Comparison of ENCODE assay signal across 32 cellular contexts in the genomic region with DNA sequence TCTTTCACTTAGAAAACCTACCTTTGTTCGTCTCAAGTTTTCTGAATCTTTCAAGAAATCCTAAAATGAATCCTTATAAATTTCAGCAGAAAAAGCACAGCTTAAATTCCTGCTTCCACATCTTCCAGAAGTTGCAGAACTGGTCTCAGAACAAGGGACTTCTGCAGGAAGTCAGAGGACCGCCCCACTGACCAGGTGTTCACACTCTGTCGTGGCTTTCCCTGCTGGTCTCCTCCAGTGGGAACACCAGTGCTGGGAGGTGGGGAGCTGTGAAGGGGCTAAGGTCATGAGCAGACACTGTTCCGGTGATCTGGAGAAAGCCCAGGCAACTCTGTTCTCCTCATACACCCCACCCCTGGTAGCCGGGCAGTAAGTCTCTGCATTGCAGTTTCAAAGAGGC. TPM values are rescaled to one million over a fixed set of nuclear protein-coding genes. Genes with fewer than 3 reads are reported as not detected.
A peak's percentile ranks its signal among the peaks of the same experiment; 100 is the strongest.
DNase-seq lines count a peak whose midpoint lies in the region; ATAC-seq and TF ChIP-seq lines count a peak whose summit lies in the region.
"Had no signal": no experiment of that assay in that cellular context is flagged by ENCODE, and none has a peak within 500 bp of the region (broad histone marks: within the 10 kb centered on the region; RNA-seq: fewer than 3 reads in every experiment).

No MANE protein-coding gene starts in this region.

- CTCF ChIA-PET in PC-9 (lab: Charles Lee): interaction anchor here (0.7 kb wide), 1 partner anchor 9 kb away, joined by 3 read pairs; no protein-coding TSS in a partner anchor

- H3K36me3 ChIP-seq in PC-9 (ENCODE audit: low read depth) (peaks cover 51% of the 10 kb centered on the region), mucosa of rectum (ENCODE audit: control insufficient read depth in 2 of 2, insufficient read depth in 2 of 2, low read length in 2 of 2) (peaks cover 12 to 13% of the 10 kb centered on the region in 2 donors), gastroesophageal sphincter (no peaks in the 10 kb centered on the region)
- H3K36me3 ChIP-seq: cardiac muscle cell, esophagus muscularis mucosa, heart left ventricle, SJCRH30, suprapubic skin had no signal

- peak overlapping the region; percentile 89; the same call in 1 of the 2 replicates for H3K27ac ChIP-seq in PC-9
- H3K27ac ChIP-seq in mucosa of rectum (ENCODE audit: low read depth in 2 of 2, low read length in 2 of 2): peak overlapping the region; percentile 35 to 58
- H3K27ac ChIP-seq in gastroesophageal sphincter: no peak overlapping the region
- H3K27ac ChIP-seq: cardiac muscle cell, esophagus muscularis mucosa, foreskin keratinocyte, heart left ventricle, SJCRH30, suprapubic skin had no signal

- H3K27me3 ChIP-seq in PC-9 (ENCODE audit: insufficient read depth, low read depth) (no peaks in the 10 kb centered on the region), mucosa of rectum (ENCODE audit: control insufficient read depth in 2 of 2, insufficient read depth in 2 of 2, low read length in 2 of 2) (peaks cover 0 to 4% of the 10 kb centered on the region in 2 donors), gastroesophageal sphincter (peaks cover 44% of the 10 kb centered on the region)
- H3K27me3 ChIP-seq: foreskin keratinocyte, SJCRH30 had no signal

- POLR2A ChIA-PET in PC-9 (lab: Charles Lee; ENCODE audit: unreplicated experiment): interaction anchor here (0.5 kb wide), 1 partner anchor 134 kb away, joined by 4 read pairs; no protein-coding TSS in a partner anchor

- H3K4me1 ChIP-seq in PC-9 (replicated peaks; ENCODE audit: insufficient read depth) (peaks cover 73% of the 10 kb centered on the region), mucosa of rectum (ENCODE audit: control insufficient read depth in 2 of 2, insufficient read depth in 2 of 2, low read length in 2 of 2) (peaks cover 16 to 46% of the 10 kb centered on the region in 2 donors), gastroesophageal sphincter (peaks cover 0 to 30% (median 9%) of the 10 kb centered on the region in 3 donors)
- H3K4me1 ChIP-seq: SJCRH30 had no signal

- DNase-seq in COLO668 (lab: John Stamatoyannopoulos, UW; ENCODE audit: unreplicated experiment) (peak; percentile 50), PC-9 (peak; percentile 20 to 66)
- DNase-seq: activated CD4-positive, alpha-beta T cell treated with anti-CD3 and anti-CD28 coated beads for 36 hours; activated CD8-positive, alpha-beta memory T cell treated with anti-CD3 and anti-CD28 coated beads for 24 hours; activated effector memory CD4-positive, alpha-beta T cell treated with anti-CD3 and anti-CD28 coated beads, Interleukin-2, amount 50 U/mL, for 16 hours; activated naive CD8-positive, alpha-beta T cell treated with anti-CD3 and anti-CD28 coated beads, Interleukin-2, amount 10 ng/mL, durations not matched to agents 7 days and 5 days; activated T-cell treated with anti-CD3 and anti-CD28 coated beads for 4 hours; aorta; CD4-positive, alpha-beta memory T cell; effector memory CD4-positive, alpha-beta T cell; EL; foreskin keratinocyte; H7; heart left ventricle; Karpas-422; NCI-H1436 treated with DMSO at 0.1 percent for 48 hours; NCI-H226; NCI-H774; SJCRH30; T-helper 9 cell had no signal

- no peak for TF ChIP-seq POLR2A in gastroesophageal sphincter (IDR thresholded peaks at IDR 0.05)

- no peak for TF ChIP-seq CTCF in PC-9 (conservative IDR thresholded peaks at IDR 0.05)
- TF ChIP-seq CTCF in gastroesophageal sphincter (IDR thresholded peaks at IDR 0.05): no peak

- intact Hi-C loops in PC-9 (cut with micrococcal nuclease; ENCODE audit: unreplicated experiment): no loop called here

- 0 out of 2 replicates have a peak, but pooled peaks cover 4% of the 10 kb centered on the region for H4K20me1 ChIP-seq in PC-9 (ENCODE audit: insufficient read depth)

- H2AFZ ChIP-seq in PC-9: no peak overlapping the region

- H3K9me3 ChIP-seq in PC-9 (ENCODE audit: insufficient read depth, low read depth) (peaks cover 4% of the 10 kb centered on the region; the same call in 1 of the 2 replicates), mucosa of rectum (ENCODE audit: control insufficient read depth in 2 of 2, low read length in 2 of 2) (no peaks in the 10 kb centered on the region), gastroesophageal sphincter (no peaks in the 10 kb centered on the region)
- H3K9me3 ChIP-seq: heart left ventricle, SJCRH30, suprapubic skin had no signal

- peak overlapping the region; percentile 90 for H3K4me2 ChIP-seq in PC-9

- H3K9me2 ChIP-seq in PC-9 (ENCODE audit: insufficient read depth): no peaks in the 10 kb centered on the region

- TF ChIP-seq EP300 in gastroesophageal sphincter (IDR thresholded peaks at IDR 0.05): no peak

- peaks cover 44% of the 10 kb centered on the region for H3F3A ChIP-seq in PC-9 (ENCODE audit: insufficient read depth, low read depth)

- ATAC-seq in esophagus mucosa (peak; percentile 17), GM21526 (IDR thresholded peaks at IDR 0.05; ENCODE audit: low FRiP score, unreplicated experiment) (no peak), gastroesophageal sphincter (no peak), GM21390 (IDR thresholded peaks at IDR 0.05; ENCODE audit: unreplicated experiment) (no peak)
- ATAC-seq: foreskin keratinocyte; heart left ventricle; stimulated activated memory B cell treated with anti-CD40 and anti-IgM and Interleukin-4, amounts not matched to agents 10 μg/mL and 1 μg/mL and 100 μg/mL, for 72 hours had no signal

- peaks cover 74% of the 10 kb centered on the region for H3K79me2 ChIP-seq in PC-9 (ENCODE audit: low read depth)

- peak overlapping the region in 1 of 2 donors; percentile 94 for H3K9ac ChIP-seq in mucosa of rectum (ENCODE audit: low read depth in 1 of 2, low read length in 2 of 2)

- BruUV-seq in PC-9 (replicated peaks; lab: Mats Ljungman, UMichigan): no TSS peak

- 79 to 100% methylated on average over 2 of the region's 5 CpGs for WGBS in gastroesophageal sphincter (ENCODE audit: low coverage in 1 of 2), 2 donors

- H3K4me3 ChIP-seq in PC-9 (peak overlapping the region; percentile 80), mucosa of rectum (ENCODE audit: low read length in 2 of 2) (peak overlapping the region; percentile 64 to 75), gastroesophageal sphincter (no peak overlapping the region)
- H3K4me3 ChIP-seq: cardiac muscle cell, esophagus muscularis mucosa, heart left ventricle, SJCRH30 had no signal

RNA-seq across cellular contexts. Expression of a gene that starts 3.5 kb away (rescaled TPM):
- total RNA-seq in PC-9 (2021) (20.8 and 21.1 TPM in 2 replicates), esophagus mucosa (44.3 TPM), gastroesophageal sphincter (1 to 10 TPM in 3 of 4 donors, under 1 TPM in 1; 0.93 to 4.8 (median 3.4) TPM)
- total RNA-seq: B cell, osteocyte, RPMI7951, SJCRH30 had no signal

Comparison
In these comparisons a context has a peak if more than half of its experiments do, and no peak if none do; other contexts are left out.
1. H3K27ac ChIP-seq: peak in PC-9 (single experiment) and mucosa of rectum (2 of 2); none in gastroesophageal sphincter (0 of 4).
2. H3K4me3 ChIP-seq: peak in PC-9 (single experiment) and mucosa of rectum (2 of 2); none in gastroesophageal sphincter (0 of 2).